In the genomic region with DNA sequence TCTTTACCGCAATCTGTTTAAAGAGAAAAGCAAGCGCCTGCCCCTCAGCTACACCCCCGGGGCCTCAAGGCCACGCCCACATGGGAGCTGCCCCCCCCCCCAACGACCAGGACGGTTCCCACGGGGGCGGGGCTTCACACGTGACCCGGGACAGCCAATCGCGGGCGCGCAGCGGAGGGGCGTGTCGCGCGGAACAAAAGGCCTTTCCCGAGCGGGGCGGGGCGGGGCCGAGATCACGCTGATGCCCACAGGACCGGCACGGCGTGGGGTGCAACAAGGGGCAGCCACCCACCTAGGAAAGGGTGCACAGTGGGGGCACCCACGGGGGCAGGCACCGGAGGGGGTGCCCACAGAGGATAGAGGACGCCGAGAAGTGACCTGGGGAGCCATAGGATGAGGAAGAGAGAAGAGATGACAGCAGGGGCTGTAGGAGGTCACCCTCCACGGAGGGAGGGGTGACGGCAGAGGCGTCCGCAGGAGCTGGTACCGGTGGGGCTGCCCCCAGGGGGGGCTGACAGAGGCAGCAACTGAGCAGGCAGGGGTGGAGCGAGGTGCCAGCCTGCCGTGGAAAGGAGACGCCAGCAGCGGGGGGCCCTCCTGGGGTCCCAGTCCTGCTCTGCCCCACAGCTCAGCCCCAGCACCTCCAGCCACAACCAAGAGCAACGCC, we compare ENCODE assay signal across 1 cellular context.
TF ChIP-seq lines count a peak whose summit lies in the region.

No MANE protein-coding gene starts in this region.

TF ChIP-seq in HepG2, 621 proteins besides CTCF, POLR2A, EP300 and RAD21 (continued from another document):
- TF ChIP-seq NFYC (CRISPR knock-in tag; IDR thresholded peaks at IDR 0.05) (peak; percentile 93), ZNF501 (CRISPR knock-in tag; IDR thresholded peaks at IDR 0.05) (0 out of 2 replicates have a peak, but pooled peaks have one; percentile 64)
